Comparison of ENCODE assay signal across 1 cellular context in the genomic region with DNA sequence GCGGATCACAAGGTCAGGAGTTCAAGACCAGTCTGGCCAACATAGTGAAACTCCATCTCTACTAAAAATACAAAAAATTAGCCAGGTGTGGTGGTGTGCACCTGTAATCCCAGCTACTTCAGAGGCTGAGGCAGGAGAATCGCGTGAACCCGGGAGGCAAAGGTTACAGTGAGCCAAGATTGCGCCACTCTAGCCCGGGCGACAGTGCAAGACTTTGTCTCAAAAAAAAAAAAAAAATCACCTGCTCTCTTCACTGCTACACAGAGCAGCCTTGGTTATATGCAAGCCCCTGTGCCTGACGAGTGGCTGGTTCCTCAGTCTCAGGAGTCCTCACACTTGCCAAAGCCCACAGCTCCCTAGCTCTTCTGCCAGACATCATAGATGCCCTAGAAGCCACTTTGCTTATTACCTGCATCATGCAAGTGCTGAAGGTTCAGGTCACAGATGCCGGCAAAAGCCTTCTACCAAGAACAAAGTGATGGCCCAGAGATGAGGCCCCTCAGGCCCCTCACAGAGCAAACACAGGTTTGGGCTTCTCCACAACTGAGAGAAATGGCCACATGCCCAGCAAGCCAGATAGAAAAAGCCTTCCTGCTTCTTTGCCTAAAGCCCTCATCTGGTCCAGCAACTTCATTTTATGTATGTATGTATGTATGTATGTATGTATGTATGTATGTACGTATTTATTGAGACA.
TF ChIP-seq lines count a peak whose summit lies in the region.

No MANE protein-coding gene starts in this region.

TF ChIP-seq in IMR-90, 13 proteins besides CTCF, POLR2A, EP300 and RAD21:
- no peak for TF ChIP-seq RCOR1 (IDR thresholded peaks at IDR 0.05; ENCODE audit: insufficient replicate concordance, low read length)
- no peak for TF ChIP-seq CHD1 (IDR thresholded peaks at IDR 0.05; ENCODE audit: low read depth, low read length)
- no peak for TF ChIP-seq SMC3 (IDR thresholded peaks at IDR 0.05; ENCODE audit: low read depth, low read length)
- TF ChIP-seq, protein P1, sequence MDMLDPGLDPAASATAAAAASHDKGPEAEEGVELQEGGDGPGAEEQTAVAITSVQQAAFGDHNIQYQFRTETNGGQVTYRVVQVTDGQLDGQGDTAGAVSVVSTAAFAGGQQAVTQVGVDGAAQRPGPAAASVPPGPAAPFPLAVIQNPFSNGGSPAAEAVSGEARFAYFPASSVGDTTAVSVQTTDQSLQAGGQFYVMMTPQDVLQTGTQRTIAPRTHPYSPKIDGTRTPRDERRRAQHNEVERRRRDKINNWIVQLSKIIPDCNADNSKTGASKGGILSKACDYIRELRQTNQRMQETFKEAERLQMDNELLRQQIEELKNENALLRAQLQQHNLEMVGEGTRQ (IDR thresholded peaks at IDR 0.05; ENCODE audit: low read depth, low read length) = no peak
- no peak for TF ChIP-seq CEBPB (IDR thresholded peaks at IDR 0.05; ENCODE audit: low read depth, low read length)
- no peak for TF ChIP-seq MXI1 (IDR thresholded peaks at IDR 0.05; ENCODE audit: borderline replicate concordance, low read depth, low read length)
- TF ChIP-seq, protein P2, sequence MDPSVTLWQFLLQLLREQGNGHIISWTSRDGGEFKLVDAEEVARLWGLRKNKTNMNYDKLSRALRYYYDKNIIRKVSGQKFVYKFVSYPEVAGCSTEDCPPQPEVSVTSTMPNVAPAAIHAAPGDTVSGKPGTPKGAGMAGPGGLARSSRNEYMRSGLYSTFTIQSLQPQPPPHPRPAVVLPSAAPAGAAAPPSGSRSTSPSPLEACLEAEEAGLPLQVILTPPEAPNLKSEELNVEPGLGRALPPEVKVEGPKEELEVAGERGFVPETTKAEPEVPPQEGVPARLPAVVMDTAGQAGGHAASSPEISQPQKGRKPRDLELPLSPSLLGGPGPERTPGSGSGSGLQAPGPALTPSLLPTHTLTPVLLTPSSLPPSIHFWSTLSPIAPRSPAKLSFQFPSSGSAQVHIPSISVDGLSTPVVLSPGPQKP (IDR thresholded peaks at IDR 0.05; ENCODE audit: borderline replicate concordance, low read depth, low read length) = no peak
- no peak for TF ChIP-seq RFX5 (IDR thresholded peaks at IDR 0.05; ENCODE audit: low read depth, low read length)
- TF ChIP-seq MAZ (IDR thresholded peaks at IDR 0.05; ENCODE audit: borderline replicate concordance, low read depth, low read length) = no peak
- no peak for TF ChIP-seq FOS (IDR thresholded peaks at IDR 0.05; ENCODE audit: low read depth, low read length)
- TF ChIP-seq MAFK (IDR thresholded peaks at IDR 0.05; ENCODE audit: low read depth, low read length) = no peak
- no peak for TF ChIP-seq BHLHE40 (IDR thresholded peaks at IDR 0.05; ENCODE audit: low read depth, low read length)
- TF ChIP-seq NFE2L2 (IDR thresholded peaks at IDR 0.05; ENCODE audit: low read depth, low read length) = no peak
TF ChIP-seq in IMR-90: peak in this region for 0.
